Comparison of ENCODE assay signal across 8 cellular contexts in the genomic region with DNA sequence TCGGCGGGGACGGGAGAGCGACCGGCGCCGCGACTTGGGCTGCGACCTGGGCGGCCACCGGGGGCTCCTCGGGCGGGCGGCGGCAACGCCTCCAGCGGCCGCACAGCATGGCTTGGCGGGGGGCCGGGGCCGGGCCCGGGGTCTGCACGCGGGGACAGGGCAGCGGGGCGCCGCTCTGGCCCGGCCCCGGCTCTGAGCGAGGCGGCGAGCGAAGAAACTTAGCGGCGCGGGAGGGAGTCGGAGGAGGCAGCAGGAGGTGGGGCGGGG. TPM values are rescaled to one million over a fixed set of nuclear protein-coding genes. Genes with fewer than 3 reads are reported as not detected.
DNase-seq lines count a peak whose midpoint lies in the region; TF ChIP-seq lines count a peak whose summit lies in the region.

A gene with protein sequence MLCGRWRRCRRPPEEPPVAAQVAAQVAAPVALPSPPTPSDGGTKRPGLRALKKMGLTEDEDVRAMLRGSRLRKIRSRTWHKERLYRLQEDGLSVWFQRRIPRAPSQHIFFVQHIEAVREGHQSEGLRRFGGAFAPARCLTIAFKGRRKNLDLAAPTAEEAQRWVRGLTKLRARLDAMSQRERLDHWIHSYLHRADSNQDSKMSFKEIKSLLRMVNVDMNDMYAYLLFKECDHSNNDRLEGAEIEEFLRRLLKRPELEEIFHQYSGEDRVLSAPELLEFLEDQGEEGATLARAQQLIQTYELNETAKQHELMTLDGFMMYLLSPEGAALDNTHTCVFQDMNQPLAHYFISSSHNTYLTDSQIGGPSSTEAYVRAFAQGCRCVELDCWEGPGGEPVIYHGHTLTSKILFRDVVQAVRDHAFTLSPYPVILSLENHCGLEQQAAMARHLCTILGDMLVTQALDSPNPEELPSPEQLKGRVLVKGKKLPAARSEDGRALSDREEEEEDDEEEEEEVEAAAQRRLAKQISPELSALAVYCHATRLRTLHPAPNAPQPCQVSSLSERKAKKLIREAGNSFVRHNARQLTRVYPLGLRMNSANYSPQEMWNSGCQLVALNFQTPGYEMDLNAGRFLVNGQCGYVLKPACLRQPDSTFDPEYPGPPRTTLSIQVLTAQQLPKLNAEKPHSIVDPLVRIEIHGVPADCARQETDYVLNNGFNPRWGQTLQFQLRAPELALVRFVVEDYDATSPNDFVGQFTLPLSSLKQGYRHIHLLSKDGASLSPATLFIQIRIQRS (minus strand): TSS at position 214 of the 267 bp plus-strand sequence. CDS start 105 bp downstream, at position 109.

- no peaks in the 10 kb centered on the region for H3K27me3 Mint-ChIP-seq in progenitor cell of endocrine pancreas

- H3K27ac ChIP-seq in VCaP = peak within 1 kb of the TSS; percentile 74

- H3K4me1 Mint-ChIP-seq in progenitor cell of endocrine pancreas (ENCODE audit: low read depth) = peaks cover 12% of the 10 kb centered on the region

- H3K27ac Mint-ChIP-seq in progenitor cell of endocrine pancreas = peak within 1 kb of the TSS; percentile 91

- no peak for DNase-seq in HFF-Myc (ENCODE audit: extremely low read depth, low read depth)
- DNase-seq in glomerular endothelial cell (ENCODE audit: extremely low read depth, low read depth, low spot score) = no peak
- no peak for DNase-seq in progenitor cell of endocrine pancreas (ENCODE audit: low spot score, unreplicated experiment)
- DNase-seq in C1 segment of cervical spinal cord (lab: John Stamatoyannopoulos, UW) = no peak
- no peak for DNase-seq in putamen (ENCODE audit: low spot score)
- DNase-seq in NCI-H226 = no peak
- no peak for DNase-seq in activated CD4-positive, alpha-beta T cell treated with anti-CD3 and anti-CD28 coated beads for 4 hours

- H3K9me3 Mint-ChIP-seq in progenitor cell of endocrine pancreas (ENCODE audit: low read depth) = no peaks in the 10 kb centered on the region

- peaks cover 2% of the 10 kb centered on the region for H3K36me3 Mint-ChIP-seq in progenitor cell of endocrine pancreas (ENCODE audit: insufficient read depth)

- H3K4me3 ChIP-seq in HFF-Myc (replicated peaks; ENCODE audit: low read depth, low read length) = peak within 1 kb of the TSS; percentile 81

- peak within 1 kb of the TSS; percentile 74 for H3K4me3 Mint-ChIP-seq in progenitor cell of endocrine pancreas (ENCODE audit: low read depth)

- TF ChIP-seq CTCF in HFF-Myc (IDR thresholded peaks at IDR 0.05; ENCODE audit: low read depth, low read length, missing control alignments) (no peak), VCaP (conservative IDR thresholded peaks at IDR 0.05) (no peak), progenitor cell of endocrine pancreas (IDR thresholded peaks at IDR 0.05; ENCODE audit: unreplicated experiment) (no peak)

RNA-seq across cellular contexts. Expression of the gene that starts here (rescaled TPM):
- total RNA-seq in glomerular endothelial cell (35.3 and 41.5 TPM in 2 replicates), progenitor cell of endocrine pancreas (23.4 and 26.7 TPM in 2 replicates)
